Comparison of ENCODE assay signal across 14 cellular contexts in genomic region chrX:25034889-25035288, GRCh38. TPM values are rescaled to one million over a fixed set of nuclear protein-coding genes. Genes with fewer than 3 reads are reported as not detected.
DNase-seq lines count a peak whose midpoint lies in the region; ATAC-seq, FAIRE-seq and TF ChIP-seq lines count a peak whose summit lies in the region.
"Had no signal": no experiment of that assay in that cellular context is flagged by ENCODE, and none has a peak within 500 bp of the region (broad histone marks: within the 10 kb centered on the region; RNA-seq: fewer than 3 reads in every experiment).

No MANE protein-coding gene starts in this region.

- CTCF ChIA-PET in H1 (lab: Charles Lee; ENCODE audit: partially characterized antibody) = interaction anchor here (0.9 to 4.8 kb wide), 9 partner anchors 9 to 407 kb away, joined by 3 to 60 read pairs (median 6); no protein-coding TSS in a partner anchor

- no peak overlapping the region for H4K8ac ChIP-seq in H1 (ENCODE audit: extremely low read depth, insufficient read depth, low read length)
- no peak overlapping the region for H4K8ac ChIP-seq in mesendoderm (ENCODE audit: low read depth, low read length)

- H3K4ac ChIP-seq in H1 (replicated peaks; ENCODE audit: insufficient read length, low read depth, low read length) (no peak overlapping the region), mesendoderm (ENCODE audit: low read depth, low read length) (no peak overlapping the region)

- H3K27ac ChIP-seq in H1 (ENCODE audit: low read depth, low read length) (no peak overlapping the region), mesendoderm (ENCODE audit: low read depth, low read length) (no peak overlapping the region), suprapubic skin (no peak overlapping the region)
- H3K27ac ChIP-seq: C4-2B had no signal

- WGBS in H1 (ENCODE audit: extremely low coverage in 1 of 2, insufficient coverage in 1 of 2, insufficient read length in 1 of 2, insufficient replicate concordance in 2 of 2, low coverage in 1 of 2, low lambda C conversion rate in 2 of 2, missing lambda C conversion rate in 1 of 2), 2 experiments = 69% methylated on average over 3 of the region's 3 CpGs; no CpG with 5 or more reads in 1 of the 2 experiments
- no CpG with 5 or more reads among the region's 3 CpGs for WGBS in mesendoderm (ENCODE audit: extremely low coverage, insufficient coverage, low lambda C conversion rate)
- 76% methylated on average over 3 of the region's 3 CpGs for WGBS in suprapubic skin

- H3K79me1 ChIP-seq in H1 (ENCODE audit: low read depth, low read length) (no peaks in the 10 kb centered on the region), mesendoderm (ENCODE audit: low read length) (no peaks in the 10 kb centered on the region)

- no peak overlapping the region for H3K14ac ChIP-seq in H1 (ENCODE audit: insufficient read length)

- H3K79me2 ChIP-seq in H1 (ENCODE audit: control insufficient read depth in 1 of 2, insufficient read depth in 2 of 2, low read length in 2 of 2) (no peaks in the 10 kb centered on the region), mesendoderm (ENCODE audit: control insufficient read depth, insufficient read depth, low read length) (no peaks in the 10 kb centered on the region)

- H3K4me3 ChIP-seq in GM12865 (ENCODE audit: low read depth, low read length) = no peak overlapping the region
- H3K4me3 ChIP-seq in H1 (ENCODE audit: extremely low read depth in 1 of 4, insufficient read depth in 2 of 4, low read depth in 3 of 4, low read length in 4 of 4) = no peak overlapping the region
- H3K4me3 ChIP-seq in mesendoderm (ENCODE audit: low read length) = no peak overlapping the region
- no peak overlapping the region for H3K4me3 ChIP-seq in suprapubic skin

- H2AK5ac ChIP-seq in H1 (ENCODE audit: low read depth, low read length) (no peak overlapping the region), mesendoderm (ENCODE audit: low read length) (no peak overlapping the region)

- no peak overlapping the region for H3K9ac ChIP-seq in H1 (replicated peaks in 1 of 4; ENCODE audit: extremely low read depth in 1 of 4, low read depth in 3 of 4, low read length in 3 of 4)
- no peak overlapping the region for H3K9ac ChIP-seq in mesendoderm (ENCODE audit: low read length)

- H2BK20ac ChIP-seq in H1 (ENCODE audit: low read length) = no peak overlapping the region

- TF ChIP-seq EP300 in H1 (IDR thresholded peaks at IDR 0.05; ENCODE audit: borderline replicate concordance in 1 of 2, low read depth in 2 of 2, low read length in 2 of 2) = no peak
- no peak for TF ChIP-seq EP300 in suprapubic skin (IDR thresholded peaks at IDR 0.05)

- TF ChIP-seq RAD21 in H1 (IDR thresholded peaks at IDR 0.05 in 1 of 2, conservative IDR thresholded peaks at IDR 0.05 in 1 of 2; ENCODE audit: low read depth in 2 of 2, low read length in 2 of 2) = peak; percentile 73 to 82

- no peak overlapping the region for H2AFZ ChIP-seq in H1 (ENCODE audit: low read length)

- DNase-seq in GM12865 (ENCODE audit: low read depth) (no peak), MV-4-11 (lab: John Stamatoyannopoulos, UW) (peak; percentile 25), H1 (ENCODE audit: low read depth in 1 of 2, low spot score in 2 of 2) (no peak), mesendoderm (peak; percentile 68), middle frontal gyrus (ENCODE audit: extremely low spot score, low spot score) (no peak), suprapubic skin (ENCODE audit: low spot score in 2 of 2) (no peak)
- DNase-seq: activated CD4-positive, alpha-beta T cell treated with anti-CD3 and anti-CD28 coated beads, Interleukin-2, amount 50 U/mL, for 1 hour; central memory CD4-positive, alpha-beta T cell; retina; T-helper 17 cell had no signal

- H4K20me1 ChIP-seq in H1 (replicated peaks in 1 of 2; ENCODE audit: control insufficient read depth in 1 of 2, insufficient read depth in 2 of 2, low read length in 2 of 2) = no peaks in the 10 kb centered on the region

- H3K23ac ChIP-seq in H1 (ENCODE audit: insufficient read length) = no peak overlapping the region
- no peak overlapping the region for H3K23ac ChIP-seq in mesendoderm (ENCODE audit: low read length)

- no peaks in the 10 kb centered on the region for H3K4me1 ChIP-seq in H1 (replicated peaks in 1 of 4; ENCODE audit: control insufficient read depth in 3 of 4, insufficient read depth in 4 of 4, low read length in 3 of 4)
- no peaks in the 10 kb centered on the region for H3K4me1 ChIP-seq in mesendoderm (ENCODE audit: control insufficient read depth, low read depth, low read length)
- H3K4me1 ChIP-seq in suprapubic skin = no peaks in the 10 kb centered on the region

- POLR2A ChIA-PET in H1 (lab: Charles Lee; ENCODE audit: partially characterized antibody) = no interaction called here

- peak; percentile 52 for FAIRE-seq in H1 (lab: Jason Lieb, UNC)

- H2BK120ac ChIP-seq in H1 (replicated peaks; ENCODE audit: low read depth, low read length) (no peak overlapping the region), mesendoderm (ENCODE audit: low read depth, low read length) (no peak overlapping the region)

- H3K27me3 ChIP-seq in H1 (replicated peaks in 1 of 4; ENCODE audit: control insufficient read depth in 3 of 4, extremely low read depth in 1 of 4, insufficient read depth in 3 of 4, low read length in 3 of 4) (no peaks in the 10 kb centered on the region), mesendoderm (ENCODE audit: insufficient read depth, low read length, poor library complexity) (no peaks in the 10 kb centered on the region), suprapubic skin (no peaks in the 10 kb centered on the region)

- H2BK15ac ChIP-seq in H1 (ENCODE audit: low read length) = no peak overlapping the region
- no peak overlapping the region for H2BK15ac ChIP-seq in mesendoderm (replicated peaks; ENCODE audit: low read depth)

- H3K18ac ChIP-seq in H1 (ENCODE audit: extremely low read depth, low read length) (no peak overlapping the region), mesendoderm (ENCODE audit: low read length) (no peak overlapping the region)

- no peaks in the 10 kb centered on the region for H3K23me2 ChIP-seq in H1 (ENCODE audit: low read depth, low read length)

- H4K5ac ChIP-seq in H1 (ENCODE audit: insufficient read length, low read depth, low read length) = no peak overlapping the region
- H4K5ac ChIP-seq in mesendoderm (ENCODE audit: low read length) = no peak overlapping the region

- H2BK12ac ChIP-seq in H1 (ENCODE audit: low read depth, low read length) = no peak overlapping the region

- TF ChIP-seq CTCF in GM12865 (IDR thresholded peaks at IDR 0.05; ENCODE audit: insufficient read depth, low read depth, low read length, missing control alignments) = peak; percentile 10
- TF ChIP-seq CTCF in H1 (IDR thresholded peaks at IDR 0.05; ENCODE audit: control extremely low read depth in 1 of 3, insufficient read depth in 1 of 3, low read depth in 1 of 3, low read length in 3 of 3) = peak; percentile 7 to 59 (median 55)
- TF ChIP-seq CTCF in suprapubic skin (IDR thresholded peaks at IDR 0.05) = no peak

- H2BK5ac ChIP-seq in H1 (ENCODE audit: low read depth, low read length) (no peak overlapping the region), mesendoderm (ENCODE audit: low read length) (no peak overlapping the region)

- H3K9me3 ChIP-seq in H1 (ENCODE audit: insufficient read depth in 2 of 2, low read depth in 1 of 2, low read length in 1 of 2) (no peaks in the 10 kb centered on the region), suprapubic skin (no peaks in the 10 kb centered on the region)

- ATAC-seq in HG02884 (IDR thresholded peaks at IDR 0.05; ENCODE audit: unreplicated experiment) (no peak), GM19351 (IDR thresholded peaks at IDR 0.05; ENCODE audit: unreplicated experiment) (no peak)
- ATAC-seq: T-helper 17 cell had no signal

- H3K56ac ChIP-seq in H1 (replicated peaks; ENCODE audit: insufficient read length, low read depth, low read length) (no peak overlapping the region), mesendoderm (ENCODE audit: low read length) (no peak overlapping the region)

- no peaks in the 10 kb centered on the region for H3K36me3 ChIP-seq in H1 (ENCODE audit: control insufficient read depth in 2 of 4, insufficient read depth in 4 of 4, low read length in 3 of 4)
- no peaks in the 10 kb centered on the region for H3K36me3 ChIP-seq in mesendoderm (ENCODE audit: control insufficient read depth, insufficient read depth, low read length)
- H3K36me3 ChIP-seq in suprapubic skin = no peaks in the 10 kb centered on the region

- H4K91ac ChIP-seq in H1 (replicated peaks; ENCODE audit: insufficient read length, low read length) = no peak overlapping the region

- no peak overlapping the region for H3K4me2 ChIP-seq in H1 (ENCODE audit: insufficient read depth in 1 of 2, low read depth in 2 of 2, low read length in 2 of 2)
- H3K4me2 ChIP-seq in mesendoderm (ENCODE audit: low read length) = no peak overlapping the region

- no peak for TF ChIP-seq POLR2A in H1 (IDR thresholded peaks at IDR 0.05; ENCODE audit: control extremely low read depth in 1 of 2, low read depth in 2 of 2, low read length in 2 of 2)
- no peak for TF ChIP-seq POLR2A in suprapubic skin (IDR thresholded peaks at IDR 0.05)

TF ChIP-seq in H1, 55 proteins besides CTCF, POLR2A, EP300 and RAD21 (continues in another document):
- TF ChIP-seq CTBP2 (IDR thresholded peaks at IDR 0.05; ENCODE audit: borderline replicate concordance, insufficient read depth, insufficient read length, low read length) (no peak), MAX (IDR thresholded peaks at IDR 0.05) (no peak), SP4 (IDR thresholded peaks at IDR 0.05; ENCODE audit: low read length) (no peak), YY1 (IDR thresholded peaks at IDR 0.05; ENCODE audit: low read depth, low read length) (no peak), CREB1 (IDR thresholded peaks at IDR 0.05) (no peak), EZH2 (IDR thresholded peaks at IDR 0.05; ENCODE audit: low read depth, low read length, severe bottlenecking) (no peak), CBX5 (IDR thresholded peaks at IDR 0.05; ENCODE audit: low read depth, low read length) (no peak), SIX5 (IDR thresholded peaks at IDR 0.05; ENCODE audit: low read depth, low read length) (no peak)

RNA-seq across cellular contexts. Expression of gene ARX, which starts 19.1 kb away (rescaled TPM):
- not detected in 2 replicates for total RNA-seq in H1 (2021; fragmentation: NEBNext Ultra II Directional; extraction: Animal tissue kit (Norgen Biotek cat#: 25700))
- 0.05 TPM in 1 of 2 replicates, not detected in the other for polyA plus RNA-seq in H1 (2011; rRNA removed)
- 0.04 TPM for polyA plus RNA-seq in H1 (2011; cell fraction: cytosol; rRNA removed)
- polyA plus RNA-seq in H1 (2011; cell fraction: nucleus; rRNA removed) = 0.07 TPM
- not detected in 4 replicates for polyA plus RNA-seq in H1 (2012, experiment 1 of 2)
- not detected for polyA plus RNA-seq in H1 (2012, experiment 2 of 2)
- polyA plus RNA-seq in H1 (2013, experiment 1 of 2) = 0.06 TPM
- polyA plus RNA-seq in H1 (2013, experiment 2 of 2) = not detected
- not detected in 2 replicates for polyA minus RNA-seq in H1 (2011; rRNA and poly(A)+ RNA removed)
- polyA minus RNA-seq in H1 (2011; cell fraction: cytosol; rRNA and poly(A)+ RNA removed) = not detected
- polyA minus RNA-seq in H1 (2011; cell fraction: nucleus; rRNA and poly(A)+ RNA removed) = not detected
- polyA plus RNA-seq in mesendoderm (2013, experiment 1 of 2) = 0.04 TPM
- 0.01 TPM for polyA plus RNA-seq in mesendoderm (2013, experiment 2 of 2)
- under 1 TPM in 1 of 4 donors, not detected in 3; 0.15 TPM for total RNA-seq in suprapubic skin
- total RNA-seq: activated T-helper 2 cell treated with anti-CD3 and anti-CD28 coated beads, Interferon-gamma antibody, Interleukin-2, Interleukin-4, amounts not matched to agents 10 μg/mL and 5 μg/mL and 100 μg/mL, durations not matched to agents 14 hours and 24 hours and 36 hours; T-helper 17 cell had no signal

Comparison
In these comparisons a context has a peak if more than half of its experiments do, and no peak if none do; other contexts are left out.
1. DNase-seq: peak in MV-4-11 (single experiment) and mesendoderm (single experiment); none in GM12865 (single experiment), H1 (0 of 2), middle frontal gyrus (single experiment) and suprapubic skin (0 of 2).
2. CTCF ChIP-seq: peak in GM12865 (single experiment) and H1 (3 of 3); none in suprapubic skin (0 of 2).